ENCODE assay signal across 8 cellular contexts in genomic region chr13:99124695-99125334, GRCh38.
DNase-seq lines count a peak whose midpoint lies in the region; ATAC-seq, FAIRE-seq and TF ChIP-seq lines count a peak whose summit lies in the region.

No MANE protein-coding gene starts in this region.

- 27% methylated on average over 11 of the region's 11 CpGs for WGBS in A549 (ENCODE audit: missing lambda C conversion rate)
- WGBS in tibial nerve, 2 donors = 47 to 52% methylated on average over 11 of the region's 11 CpGs

- intact Hi-C loops in colonic mucosa (cut with DNase I) = no loop called here

- H3K27ac Mint-ChIP-seq in GM23338 = no peak overlapping the region

- POLR2A ChIA-PET in A549 (lab: Yijun Ruan, JAX) = interaction anchor here (1.0 kb wide), 1 partner anchor 38 kb away, joined by 3 read pairs; no protein-coding TSS in a partner anchor

- H3K27me3 ChIP-seq in RWPE2 (ENCODE audit: insufficient read depth, poor library complexity, severe bottlenecking) = no peaks in the 10 kb centered on the region
- H3K27me3 ChIP-seq in colonic mucosa = no peaks in the 10 kb centered on the region
- H3K27me3 ChIP-seq in tibial nerve = peaks cover 0 to 11% of the 10 kb centered on the region in 2 donors
- H3K27me3 ChIP-seq in GM23338 (ENCODE audit: insufficient read depth) = peaks cover 28% of the 10 kb centered on the region

- FAIRE-seq in A549 (lab: Jason Lieb, UNC) = no peak

- TF ChIP-seq RAD21 in A549 (conservative IDR thresholded peaks at IDR 0.05 in 1 of 2, IDR thresholded peaks at IDR 0.05 in 1 of 2) = no peak

- H3K4me1 ChIP-seq in A549 (peaks cover 12% of the 10 kb centered on the region; the same call in 2 of the 3 replicates), RWPE2 (ENCODE audit: insufficient read depth, poor library complexity, severe bottlenecking) (peaks cover 20% of the 10 kb centered on the region), colonic mucosa (no peaks in the 10 kb centered on the region), tibial nerve (peaks cover 0 to 12% (median 0%) of the 10 kb centered on the region in 4 donors), GM23338 (ENCODE audit: insufficient read depth) (peaks cover 23% of the 10 kb centered on the region)

- H3K36me3 ChIP-seq in RWPE2 (ENCODE audit: low read depth) (no peaks in the 10 kb centered on the region), colonic mucosa (no peaks in the 10 kb centered on the region), tibial nerve (no peaks in the 10 kb centered on the region), GM23338 (ENCODE audit: insufficient read depth) (no peaks in the 10 kb centered on the region)

- no peak overlapping the region for H3K4me3 Mint-ChIP-seq in GM23338

- peak overlapping the region; percentile 58 for H3K4me2 ChIP-seq in A549
- no peak overlapping the region for H3K4me2 ChIP-seq in GM23338

- CTCF ChIA-PET in A549 (lab: Yijun Ruan, JAX) = interaction anchor here (0.6 to 1.0 kb wide), 5 partner anchors 52 to 1483 kb away, joined by 3 read pairs; no protein-coding TSS in a partner anchor

- H2AFZ ChIP-seq in GM23338 = no peak overlapping the region

- no peak overlapping the region for H3K9ac ChIP-seq in colonic mucosa (ENCODE audit: low read depth in 2 of 2, low read length in 2 of 2)

- H3K4me3 ChIP-seq in A549 (no peak overlapping the region), RWPE2 (ENCODE audit: severe bottlenecking) (peak overlapping the region; percentile 2), fibroblast of mammary gland (ENCODE audit: control insufficient read depth, low read depth, low read length) (no peak overlapping the region), colonic mucosa (no peak overlapping the region), tibial nerve (no peak overlapping the region), GM23338 (no peak overlapping the region)

- TF ChIP-seq CTCF in A549 (IDR thresholded peaks at IDR 0.05) = no peak
- TF ChIP-seq CTCF in RWPE2 (IDR thresholded peaks at IDR 0.05; ENCODE audit: poor library complexity, severe bottlenecking) = no peak
- no peak for TF ChIP-seq CTCF in fibroblast of mammary gland (conservative IDR thresholded peaks at IDR 0.05; ENCODE audit: control insufficient read depth, insufficient read depth, low read depth, low read length)
- no peak for TF ChIP-seq CTCF in colonic mucosa (IDR thresholded peaks at IDR 0.05)
- TF ChIP-seq CTCF in tibial nerve (IDR thresholded peaks at IDR 0.05) = no peak
- no peak for TF ChIP-seq CTCF in GM23338 (conservative IDR thresholded peaks at IDR 0.05; ENCODE audit: low read depth in 2 of 2)

- H3F3A ChIP-seq in GM23338 (replicated peaks; ENCODE audit: low read depth) = no peaks in the 10 kb centered on the region

- no peak for TF ChIP-seq EP300 in A549 (IDR thresholded peaks at IDR 0.05)
- TF ChIP-seq EP300 in tibial nerve (IDR thresholded peaks at IDR 0.05) = no peak

- H3K4me1 Mint-ChIP-seq in GM23338 = peaks cover 19% of the 10 kb centered on the region

- H3K27me3 Mint-ChIP-seq in GM23338 (ENCODE audit: insufficient read depth, low read depth, poor library complexity) = peaks cover 3% of the 10 kb centered on the region

- H3K9me3 Mint-ChIP-seq in GM23338 = peaks cover 5% of the 10 kb centered on the region; the same call in 2 of the 3 replicates

- H3K9me3 ChIP-seq in A549 (no peaks in the 10 kb centered on the region), RWPE2 (ENCODE audit: severe bottlenecking) (no peaks in the 10 kb centered on the region), colonic mucosa (no peaks in the 10 kb centered on the region), tibial nerve (no peaks in the 10 kb centered on the region)

- DNase-seq in A549 (ENCODE audit: low read depth in 1 of 2, low spot score in 1 of 2) (peak; percentile 28 to 40), RWPE2 (ENCODE audit: low spot score) (no peak), fibroblast of mammary gland (ENCODE audit: low read depth) (peak; percentile 64), colonic mucosa (no peak), tibial nerve (ENCODE audit: low spot score in 2 of 2) (no peak), GM23338 (ENCODE audit: low spot score) (no peak)

- H3K9me2 ChIP-seq in GM23338 (ENCODE audit: insufficient read depth) = no peaks in the 10 kb centered on the region

- H3K27ac ChIP-seq in A549 (peak overlapping the region; percentile 54 to 81), RWPE2 (ENCODE audit: poor library complexity, severe bottlenecking) (peak overlapping the region; percentile 74), colonic mucosa (no peak overlapping the region), tibial nerve (no peak overlapping the region), GM23338 (ENCODE audit: low read depth) (no peak overlapping the region)

- H4K20me1 ChIP-seq in GM23338 (replicated peaks; ENCODE audit: insufficient read depth) = no peaks in the 10 kb centered on the region

- TF ChIP-seq POLR2A in A549 (IDR thresholded peaks at IDR 0.05; ENCODE audit: low read length) = no peak
- no peak for TF ChIP-seq POLR2A in tibial nerve (IDR thresholded peaks at IDR 0.05)

- H3K36me3 Mint-ChIP-seq in GM23338 (ENCODE audit: low read depth) = peaks cover 4% of the 10 kb centered on the region; the same call in 1 of the 3 replicates

- peak; percentile 74; a peak in 5 of 6 replicates for ATAC-seq in A549
- peak; percentile 83 for ATAC-seq in GM18499 (IDR thresholded peaks at IDR 0.05; ENCODE audit: insufficient read depth, unreplicated experiment)
- peak; percentile 75 for ATAC-seq in HG03060 (IDR thresholded peaks at IDR 0.05; ENCODE audit: low read depth, unreplicated experiment)
- peak; percentile 88 for ATAC-seq in RWPE2 (ENCODE audit: low read depth)
- no peak for ATAC-seq in GM23338

- H3K79me2 ChIP-seq in GM23338 (replicated peaks; ENCODE audit: insufficient read depth) = no peaks in the 10 kb centered on the region

TF ChIP-seq in A549, 52 proteins besides CTCF, POLR2A, EP300 and RAD21:
- peak; percentile 25; the same call in 1 of the 2 replicates for TF ChIP-seq FOSL2 (IDR thresholded peaks at IDR 0.05)
- peak; percentile 56 for TF ChIP-seq FOSL2 (CRISPR knock-in tag; IDR thresholded peaks at IDR 0.05)
- no peak for TF ChIP-seq SMC3 (IDR thresholded peaks at IDR 0.05)
- no peak for TF ChIP-seq MAFK (IDR thresholded peaks at IDR 0.05; ENCODE audit: partially characterized antibody)

TF ChIP-seq in GM23338, 12 proteins besides CTCF, POLR2A, EP300 and RAD21:
- TF ChIP-seq ZNF114 (CRISPR knock-in tag; IDR thresholded peaks at IDR 0.05) (no peak), CREB1 (CRISPR knock-in tag; IDR thresholded peaks at IDR 0.05; ENCODE audit: low read depth) (no peak)

Comparison
In these comparisons a context has a peak if more than half of its experiments do, and no peak if none do; other contexts are left out.
1. DNase-seq: peak in A549 (2 of 2) and fibroblast of mammary gland (single experiment); none in RWPE2 (single experiment), colonic mucosa (single experiment), tibial nerve (0 of 2) and GM23338 (single experiment).
2. H3K27ac ChIP-seq: peak in A549 (2 of 2) and RWPE2 (single experiment); none in colonic mucosa (single experiment), tibial nerve (0 of 4) and GM23338 (single experiment).